In genomic region chr10:89793649-89794254, GRCh38 we compare ENCODE assay signal across 8 cellular contexts.
DNase-seq lines count a peak whose midpoint lies in the region; ATAC-seq lines count a peak whose summit lies in the region.

No MANE protein-coding gene starts in this region.

- peak; percentile 68 for ATAC-seq in GM18868 (IDR thresholded peaks at IDR 0.05; ENCODE audit: unreplicated experiment)
- peak; percentile 87 for ATAC-seq in Right ventricle myocardium superior (ENCODE audit: poor library complexity)
- no peak for ATAC-seq in HG03135 (IDR thresholded peaks at IDR 0.05; ENCODE audit: unreplicated experiment)

- DNase-seq in COLO829 (ENCODE audit: low spot score) (peak; percentile 71), HK-2 (ENCODE audit: unreplicated experiment) (peak; percentile 24), NCI-H82 treated with DMSO at 0.1 percent for 48 hours (lab: John Stamatoyannopoulos, UW; ENCODE audit: unreplicated experiment) (peak; percentile 5), Right ventricle myocardium superior (no peak), pulmonary artery endothelial cell (ENCODE audit: low read depth, low spot score) (peak; percentile 19)
- peak; percentile 4 for DNase-seq in activated gamma-delta T cell treated with anti-CD3 and anti-CD28 coated beads, Interleukin-2, amount 50 U/mL, for 16 hours (ENCODE audit: low read depth)

- intact Hi-C loops in Right ventricle myocardium superior (cut with DNase I) = loop anchor here (10.0 kb wide), 1 partner anchor 991 kb away; no protein-coding TSS in a partner anchor
